Comparison of ENCODE assay signal across 20 cellular contexts in the genomic region with DNA sequence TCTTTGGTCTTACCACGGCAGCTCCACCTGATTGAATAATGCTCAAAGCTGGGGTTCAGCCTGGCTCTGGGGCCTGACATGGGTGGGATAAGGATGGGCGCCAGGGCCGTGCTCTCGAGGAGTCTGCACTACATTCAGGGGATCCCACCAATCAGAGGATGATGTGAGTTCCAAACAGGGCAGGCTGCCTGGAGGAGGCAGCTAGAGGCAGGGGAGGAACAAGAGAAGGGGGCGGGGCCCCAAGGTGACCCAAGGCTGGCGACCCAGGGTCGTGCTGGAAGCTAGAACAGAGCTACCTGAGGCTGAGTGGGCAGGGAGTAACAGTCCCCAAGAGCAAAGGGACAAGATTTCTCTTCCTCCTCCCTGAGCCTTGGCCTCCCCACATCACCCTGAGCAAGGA. TPM values are rescaled to one million over a fixed set of nuclear protein-coding genes. Genes with fewer than 3 reads are reported as not detected.
DNase-seq lines count a peak whose midpoint lies in the region; ATAC-seq and TF ChIP-seq lines count a peak whose summit lies in the region.
"Had no signal": no experiment of that assay in that cellular context is flagged by ENCODE, and none has a peak within 500 bp of the region (broad histone marks: within the 10 kb centered on the region; RNA-seq: fewer than 3 reads in every experiment).

No MANE protein-coding gene starts in this region.

- intact Hi-C loops in Caco-2 (cut with micrococcal nuclease; ENCODE audit: unreplicated experiment) = no loop called here
- intact Hi-C loops in vagina (cut with DNase I) = no loop called here

- H2BK5ac ChIP-seq in H9 (ENCODE audit: insufficient read length, low read length) = no peak overlapping the region

- H3K4me2 ChIP-seq in H9 (ENCODE audit: insufficient read depth, insufficient read length, low read length) = no peak overlapping the region
- H3K4me2 ChIP-seq in osteoblast (ENCODE audit: insufficient read depth, low read length) = no peak overlapping the region
- H3K4me2 ChIP-seq: KMS-11 had no signal

- H3T11ph ChIP-seq in H9 (ENCODE audit: low read length) = no peak overlapping the region

- H3K79me2 ChIP-seq in H9 (ENCODE audit: insufficient read depth, low read length) = no peaks in the 10 kb centered on the region
- H3K79me2 ChIP-seq in osteoblast (ENCODE audit: insufficient read depth, low read length) = no peaks in the 10 kb centered on the region

- H3K23ac ChIP-seq in H9 (ENCODE audit: insufficient read length, low read depth, low read length) = no peak overlapping the region

- no TSS peak for BruUV-seq in Caco-2 (replicated peaks; lab: Mats Ljungman, UMichigan)

- no peak overlapping the region for H3K9ac ChIP-seq in H9 (ENCODE audit: extremely low read depth, insufficient read length, low read length)
- H3K9ac ChIP-seq: KMS-11 had no signal

- H3K36me3 Mint-ChIP-seq in Caco-2 (ENCODE audit: insufficient read depth, unreplicated experiment) (peaks cover 22% of the 10 kb centered on the region), H9 (ENCODE audit: insufficient read depth in 1 of 3, low read depth in 3 of 3) (no peaks in the 10 kb centered on the region)
- H3K36me3 Mint-ChIP-seq: CD8-positive, alpha-beta memory T cell had no signal

- H4K91ac ChIP-seq in H9 (ENCODE audit: insufficient read length, low read depth, low read length) = no peak overlapping the region

- H2BK20ac ChIP-seq in H9 (ENCODE audit: low read depth, low read length, poor library complexity, severe bottlenecking) = no peak overlapping the region

- H3K27ac ChIP-seq in H9 (ENCODE audit: insufficient read length, low read depth, low read length) (no peak overlapping the region), osteoblast (ENCODE audit: low read depth, low read length) (no peak overlapping the region), vagina (no peak overlapping the region)
- H3K27ac ChIP-seq: KMS-11, SK-N-MC had no signal

- no peak overlapping the region for H3K4ac ChIP-seq in H9 (ENCODE audit: low read depth, low read length)

- no peaks in the 10 kb centered on the region for H3K9me3 Mint-ChIP-seq in Caco-2 (ENCODE audit: unreplicated experiment)
- no peaks in the 10 kb centered on the region for H3K9me3 Mint-ChIP-seq in H9

- no CpG with 5 or more reads among the region's 7 CpGs for WGBS in H9 (ENCODE audit: extremely low coverage, insufficient read length, low lambda C conversion rate)

- H3K56ac ChIP-seq in H9 (ENCODE audit: insufficient read length, low read depth, low read length) = no peak overlapping the region

- H3K27ac Mint-ChIP-seq in Caco-2 (ENCODE audit: unreplicated experiment) (peak overlapping the region; percentile 45), H9 (no peak overlapping the region; a peak in 1 of 7 replicates)
- H3K27ac Mint-ChIP-seq: CD8-positive, alpha-beta memory T cell had no signal

- H3K4me3 Mint-ChIP-seq in Caco-2 (ENCODE audit: unreplicated experiment) (no peak overlapping the region), H9 (no peak overlapping the region)
- H3K4me3 Mint-ChIP-seq: CD8-positive, alpha-beta memory T cell had no signal

- H3K79me1 ChIP-seq in H9 (ENCODE audit: insufficient read depth, low read depth, low read length, poor library complexity, severe bottlenecking) = no peaks in the 10 kb centered on the region

- ATAC-seq in GM19324 (IDR thresholded peaks at IDR 0.05; ENCODE audit: low FRiP score, unreplicated experiment) (no peak), HG03025 (IDR thresholded peaks at IDR 0.05; ENCODE audit: low FRiP score, unreplicated experiment) (no peak)

- no peaks in the 10 kb centered on the region for H4K20me1 ChIP-seq in H9 (ENCODE audit: control insufficient read depth, insufficient read depth, insufficient read length)
- no peaks in the 10 kb centered on the region for H4K20me1 ChIP-seq in osteoblast (ENCODE audit: insufficient read depth, low read length)

- no peaks in the 10 kb centered on the region for H3K9me3 ChIP-seq in Caco-2
- no peaks in the 10 kb centered on the region for H3K9me3 ChIP-seq in H9 (ENCODE audit: control insufficient read depth, low read depth, low read length)
- H3K9me3 ChIP-seq in osteoblast (ENCODE audit: low read depth, low read length) = no peaks in the 10 kb centered on the region
- H3K9me3 ChIP-seq in vagina = no peaks in the 10 kb centered on the region

- H3K27me3 Mint-ChIP-seq in Caco-2 (ENCODE audit: insufficient read depth, unreplicated experiment) (no peaks in the 10 kb centered on the region), H9 (ENCODE audit: low read depth) (peaks cover 32% of the 10 kb centered on the region)

- H2BK12ac ChIP-seq in H9 (ENCODE audit: insufficient read length, low read depth, low read length) = no peak overlapping the region

- H3K23me2 ChIP-seq in H9 (ENCODE audit: insufficient read length, low read depth, low read length, poor library complexity, severe bottlenecking) = no peaks in the 10 kb centered on the region

- H2AFZ ChIP-seq in H9 (ENCODE audit: low read length) (no peak overlapping the region), osteoblast (ENCODE audit: low read length) (no peak overlapping the region)

- H2BK15ac ChIP-seq in H9 (ENCODE audit: low read depth, low read length) = no peak overlapping the region

- no peak overlapping the region for H4K8ac ChIP-seq in H9 (replicated peaks; ENCODE audit: insufficient read length, low read depth, low read length)

- POLR2A ChIA-PET in Caco-2 (lab: Charles Lee) = interaction anchor here (0.6 kb wide), 1 partner anchor 55 kb away, joined by 5 read pairs; no protein-coding TSS in a partner anchor

- H3K4me3 ChIP-seq in Caco-2 (ENCODE audit: low read depth, low read length) = no peak overlapping the region
- no peak overlapping the region for H3K4me3 ChIP-seq in osteoblast (ENCODE audit: insufficient read depth, low read length)
- no peak overlapping the region for H3K4me3 ChIP-seq in vagina
- H3K4me3 ChIP-seq: SK-N-MC had no signal

- H3K36me3 ChIP-seq in Caco-2 (ENCODE audit: control insufficient read depth, insufficient read depth, low read length) (no peaks in the 10 kb centered on the region), osteoblast (ENCODE audit: insufficient read depth, low read length) (no peaks in the 10 kb centered on the region), vagina (no peaks in the 10 kb centered on the region)

- H3K18ac ChIP-seq in H9 (ENCODE audit: insufficient read length, low read depth, low read length) = no peak overlapping the region

- H3K4me1 Mint-ChIP-seq in Caco-2 (ENCODE audit: low read depth, unreplicated experiment) (peaks cover 11% of the 10 kb centered on the region), H9 (peaks cover 32 to 38% of the 10 kb centered on the region in 2 experiments)
- H3K4me1 Mint-ChIP-seq: CD8-positive, alpha-beta memory T cell had no signal

- DNase-seq in Caco-2 = no peak
- peak; percentile 61 for DNase-seq in H9
- DNase-seq in iPS-NIHi11 (ENCODE audit: low spot score) = peak; percentile 56
- DNase-seq in osteoblast (ENCODE audit: insufficient read length, low spot score, missing footprints) = peak; percentile 68
- no peak for DNase-seq in vagina (ENCODE audit: extremely low spot score in 2 of 2)
- DNase-seq: C1 segment of cervical spinal cord; CD8-positive, alpha-beta memory T cell; DMS79; NCI-H1417; NCI-H187; NCI-H2107; NCI-H510A; NCI-H748 treated with DMSO at 0.1 percent for 48 hours; OCI-M1; SHP77 had no signal

- no peak overlapping the region for H2BK120ac ChIP-seq in H9 (ENCODE audit: low read depth, low read length, poor library complexity, severe bottlenecking)

- CTCF ChIA-PET in Caco-2 (lab: Charles Lee) = no interaction called here

- peak overlapping the region; percentile 23; the same call in 1 of the 2 replicates for H3K14ac ChIP-seq in H9 (ENCODE audit: insufficient read depth, low read length)

- H3K4me1 ChIP-seq in Caco-2 (peaks cover 8% of the 10 kb centered on the region), H9 (ENCODE audit: insufficient read depth, low read length) (no peaks in the 10 kb centered on the region), osteoblast (ENCODE audit: insufficient read depth, low read length) (no peaks in the 10 kb centered on the region), vagina (no peaks in the 10 kb centered on the region)

- H3K27me3 ChIP-seq in Caco-2 (replicated peaks; ENCODE audit: control insufficient read depth, insufficient read depth, low read length) = no peaks in the 10 kb centered on the region
- H3K27me3 ChIP-seq in H9 (ENCODE audit: insufficient read depth, low read length) = no peaks in the 10 kb centered on the region
- peaks cover 3% of the 10 kb centered on the region for H3K27me3 ChIP-seq in osteoblast (ENCODE audit: insufficient read depth, low read length)
- no peaks in the 10 kb centered on the region for H3K27me3 ChIP-seq in vagina

- no peak overlapping the region for H2AK5ac ChIP-seq in H9 (ENCODE audit: insufficient read length, low read length)

- no peak for TF ChIP-seq POLR2A in vagina (IDR thresholded peaks at IDR 0.05)

- TF ChIP-seq CTCF in Caco-2 (IDR thresholded peaks at IDR 0.05; ENCODE audit: insufficient read depth in 1 of 2, low read depth in 1 of 2, low read length in 1 of 2, severe bottlenecking in 1 of 2, unreplicated experiment in 1 of 2) (no peak), H9 (conservative IDR thresholded peaks at IDR 0.05) (no peak), osteoblast (IDR thresholded peaks at IDR 0.05; ENCODE audit: extremely low read depth, low read depth, low read length) (no peak), vagina (IDR thresholded peaks at IDR 0.05) (no peak)

- H4K5ac ChIP-seq in H9 (ENCODE audit: insufficient read length, low read depth, low read length) = no peak overlapping the region

RNA-seq across cellular contexts. Expression of gene PCSK6, which starts 56.1 kb away (rescaled TPM):
- total RNA-seq in Caco-2 (2022) = 69.5 and 70.6 TPM in 2 replicates
- total RNA-seq in H9 (2021) = 3.4 and 4.0 TPM in 2 replicates
- total RNA-seq in osteoblast = 0.29 and 0.72 TPM in 2 replicates
- total RNA-seq in vagina = 7.4 TPM
- total RNA-seq: M059J had no signal

Comparison
In these comparisons a context has a peak if more than half of its experiments do, and no peak if none do; other contexts are left out.
1. DNase-seq: peak in H9 (single experiment), iPS-NIHi11 (single experiment) and osteoblast (single experiment); none in Caco-2 (0 of 2) and vagina (0 of 2).